24 cellular contexts compared by ENCODE assay signal in genomic region chr1:158060001-158060400, GRCh38.
A peak's percentile ranks its signal among the peaks of the same experiment; 100 is the strongest.
DNase-seq lines count a peak whose midpoint lies in the region; ATAC-seq lines count a peak whose summit lies in the region.
"Had no signal": no experiment of that assay in that cellular context is flagged by ENCODE, and none has a peak within 500 bp of the region (broad histone marks: within the 10 kb centered on the region; RNA-seq: fewer than 3 reads in every experiment).

No MANE protein-coding gene starts in this region.

- H4K8ac ChIP-seq in mesendoderm (ENCODE audit: low read depth, low read length) = no peak overlapping the region

- ATAC-seq in HG03095 (IDR thresholded peaks at IDR 0.05; ENCODE audit: unreplicated experiment) (no peak), HG02884 (IDR thresholded peaks at IDR 0.05; ENCODE audit: unreplicated experiment) (no peak)
- ATAC-seq: A549; activated CD4-positive, CD25-positive, alpha-beta regulatory T cell treated with anti-CD3 and anti-CD28 coated beads, Interleukin-2, amount 50 U/mL, for 24 hours; activated T-cell treated with anti-CD3 and anti-CD28 coated beads, Interleukin-2, amount 50 U/mL, for 72 hours; effector memory CD8-positive, alpha-beta T cell; K562; pancreas; sciatic nerve had no signal

- no peak overlapping the region for H3K4me3 ChIP-seq in ectodermal cell (ENCODE audit: insufficient read depth, low read depth, low read length)
- no peak overlapping the region for H3K4me3 ChIP-seq in mesendoderm (ENCODE audit: low read length)
- H3K4me3 ChIP-seq: A549; BLaER1 treated with 17β-estradiol and CSF1 and Interleukin-3, amounts not matched to agents 10 nM and 100 nM; K562; lung; pancreas; SK-N-MC had no signal

- H3K9me3 ChIP-seq in ectodermal cell (ENCODE audit: control insufficient read depth, low read length) = no peaks in the 10 kb centered on the region
- H3K9me3 ChIP-seq: A549; BLaER1 treated with 17β-estradiol and CSF1 and Interleukin-3, amounts not matched to agents 10 nM and 100 nM; pancreas had no signal

- no peak overlapping the region for H2AK5ac ChIP-seq in mesendoderm (ENCODE audit: low read length)

- peaks cover 10% of the 10 kb centered on the region for H3K79me2 ChIP-seq in mesendoderm (ENCODE audit: control insufficient read depth, insufficient read depth, low read length)

- no peak overlapping the region for H3K4me2 ChIP-seq in mesendoderm (ENCODE audit: low read length)
- H3K4me2 ChIP-seq: A549; BLaER1 treated with 17β-estradiol and CSF1 and Interleukin-3, amounts not matched to agents 10 nM and 100 nM had no signal

- 19 to 23% methylated on average over 4 of the region's 4 CpGs for WGBS in ectodermal cell, 2 experiments
- no CpG with 5 or more reads among the region's 4 CpGs for WGBS in mesendoderm (ENCODE audit: extremely low coverage, insufficient coverage, low lambda C conversion rate)

- no peak overlapping the region for H4K5ac ChIP-seq in mesendoderm (ENCODE audit: low read length)

- no peak overlapping the region for H3K4ac ChIP-seq in mesendoderm (ENCODE audit: low read depth, low read length)

- H3K56ac ChIP-seq in mesendoderm (ENCODE audit: low read length) = peak overlapping the region; percentile 11

- H3K79me1 ChIP-seq in mesendoderm (ENCODE audit: low read length) = peaks cover 32% of the 10 kb centered on the region

- H2BK120ac ChIP-seq in mesendoderm (ENCODE audit: low read depth, low read length) = no peak overlapping the region

- peak overlapping the region; percentile 2 for H3K9ac ChIP-seq in mesendoderm (ENCODE audit: low read length)
- H3K9ac ChIP-seq: BLaER1 treated with 17β-estradiol and CSF1 and Interleukin-3, amounts not matched to agents 10 nM and 100 nM had no signal

- H3K4me1 ChIP-seq in ectodermal cell (ENCODE audit: control insufficient read depth, insufficient read depth, low read length) (peaks cover 59% of the 10 kb centered on the region), mesendoderm (ENCODE audit: control insufficient read depth, low read depth, low read length) (peaks cover 32% of the 10 kb centered on the region)
- H3K4me1 ChIP-seq: pancreas had no signal

- H3K27ac ChIP-seq in ectodermal cell (ENCODE audit: insufficient read depth, low read depth, low read length, poor library complexity, severe bottlenecking) = peak overlapping the region; percentile 55
- peak overlapping the region; percentile 66 for H3K27ac ChIP-seq in mesendoderm (ENCODE audit: low read depth, low read length)
- H3K27ac ChIP-seq: BLaER1 treated with 17β-estradiol and CSF1 and Interleukin-3, amounts not matched to agents 10 nM and 100 nM; pancreas; SK-N-MC had no signal

- H3K18ac ChIP-seq in mesendoderm (ENCODE audit: low read length) = no peak overlapping the region

- no peak overlapping the region for H2BK15ac ChIP-seq in mesendoderm (replicated peaks; ENCODE audit: low read depth)

- no peaks in the 10 kb centered on the region for H3K36me3 ChIP-seq in ectodermal cell (ENCODE audit: control insufficient read depth, insufficient read depth, low read length)
- H3K36me3 ChIP-seq in mesendoderm (ENCODE audit: control insufficient read depth, insufficient read depth, low read length) = no peaks in the 10 kb centered on the region
- H3K36me3 ChIP-seq: pancreas had no signal

- no peak overlapping the region for H3K23ac ChIP-seq in mesendoderm (ENCODE audit: low read length)

- H2BK5ac ChIP-seq in mesendoderm (ENCODE audit: low read length) = no peak overlapping the region

- DNase-seq in D341Med (ENCODE audit: low spot score) (peak; percentile 83), NCI-H524 (lab: John Stamatoyannopoulos, UW) (peak; percentile 56 to 79), mesendoderm (peak; percentile 95), NCI-H1436 treated with DMSO at 0.1 percent for 48 hours (lab: John Stamatoyannopoulos, UW) (no peak), midbrain (lab: John Stamatoyannopoulos, UW) (no peak)
- DNase-seq: activated CD8-positive, alpha-beta memory T cell treated with anti-CD3 and anti-CD28 coated beads for 24 hours; activated naive CD4-positive, alpha-beta T cell treated with anti-CD3 and anti-CD28 coated beads, Interleukin-2, amount 10 ng/mL, durations not matched to agents 7 days and 5 days; activated T-cell treated with anti-CD3 and anti-CD28 coated beads, Interleukin-2, amount 50 U/mL, for 72 hours; aorta; Calu3; effector memory CD8-positive, alpha-beta T cell; naive B cell; NCI-H2029; pancreas had no signal

- H3K27me3 ChIP-seq in ectodermal cell (ENCODE audit: control insufficient read depth, insufficient read depth, low read length, poor library complexity, severe bottlenecking) (no peaks in the 10 kb centered on the region), mesendoderm (ENCODE audit: insufficient read depth, low read length, poor library complexity) (no peaks in the 10 kb centered on the region)
- H3K27me3 ChIP-seq: BLaER1 treated with 17β-estradiol and CSF1 and Interleukin-3, amounts not matched to agents 10 nM and 100 nM; pancreas had no signal

Comparison
In these comparisons a context has a peak if more than half of its experiments do, and no peak if none do; other contexts are left out.
1. DNase-seq: peak in D341Med (single experiment), NCI-H524 (2 of 2) and mesendoderm (single experiment); none in NCI-H1436 treated with DMSO at 0.1 percent for 48 hours (single experiment) and midbrain (single experiment).